Comparison of ENCODE assay signal across 8 cellular contexts in the genomic region with DNA sequence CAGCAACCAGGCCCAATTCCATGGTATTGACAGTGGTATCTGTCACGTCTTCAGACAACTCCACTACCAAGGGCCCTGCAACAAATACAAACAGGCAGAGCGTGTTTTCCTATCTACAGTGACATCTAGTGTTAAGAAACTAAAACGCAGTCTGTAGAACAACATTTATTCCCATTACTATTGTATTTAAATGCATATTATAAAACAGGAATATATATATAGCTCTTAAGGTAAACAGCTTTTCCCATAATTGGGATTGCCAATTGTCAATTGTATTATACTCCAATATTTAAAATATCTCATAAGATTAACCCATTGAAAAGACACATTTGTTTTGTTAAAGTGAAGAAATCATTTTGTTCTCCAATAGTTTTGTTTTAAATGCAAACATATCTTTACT.
DNase-seq lines count a peak whose midpoint lies in the region; ATAC-seq and TF ChIP-seq lines count a peak whose summit lies in the region.

No MANE protein-coding gene starts in this region.

- H3K36me3 Mint-ChIP-seq in activated naive CD8-positive, alpha-beta T cell treated with anti-CD3 and anti-CD28 coated beads, Interleukin-2, amount 50 U/mL, for 24 hours (ENCODE audit: low read depth), result peaks cover 7% of the 10 kb centered on the region

- peak; percentile 67 for TF ChIP-seq CTCF in A673 (conservative IDR thresholded peaks at IDR 0.05; ENCODE audit: low read depth, low read length)
- peak; percentile 48 for TF ChIP-seq CTCF in GM13976 (IDR thresholded peaks at IDR 0.05; ENCODE audit: borderline replicate concordance, control extremely low read depth, extremely low read depth, insufficient read depth, missing control alignments)
- peak; percentile 67 for TF ChIP-seq CTCF in choroid plexus epithelial cell (conservative IDR thresholded peaks at IDR 0.05; ENCODE audit: low read depth, low read length)
- peak; percentile 65 to 76 (median 68) for TF ChIP-seq CTCF in right lobe of liver (IDR thresholded peaks at IDR 0.05)

- CTCF ChIA-PET in A673 (lab: Charles Lee), result no interaction called here

- H3K36me3 ChIP-seq in A673 (ENCODE audit: insufficient read depth, low read length, poor library complexity, severe bottlenecking) (no peaks in the 10 kb centered on the region), right lobe of liver (no peaks in the 10 kb centered on the region)

- WGBS in right lobe of liver (ENCODE audit: insufficient coverage, low coverage, low lambda C conversion rate, missing lambda C conversion rate), result 8% methylated on average over 3 of the region's 3 CpGs

- H3K27me3 ChIP-seq in A673 (replicated peaks; ENCODE audit: insufficient read depth, low read depth, low read length, poor library complexity) (no peaks in the 10 kb centered on the region), right lobe of liver (no peaks in the 10 kb centered on the region)

- H3K4me1 ChIP-seq in A673 (ENCODE audit: insufficient read depth, low read length, poor library complexity, severe bottlenecking) (no peaks in the 10 kb centered on the region), right lobe of liver (peaks cover 0 to 10% (median 4%) of the 10 kb centered on the region in 4 donors)

- POLR2A ChIA-PET in A673 (lab: Charles Lee; ENCODE audit: low non-redundant PET), result no interaction called here

- in situ Hi-C loops in GM13976 (cut with MboI; ENCODE audit: low sequenced_read_pairs, unreplicated experiment), result loop anchor here (25.0 kb wide), 1 partner anchor 764 kb away; no protein-coding TSS in a partner anchor

- no peak overlapping the region for H3K4me3 Mint-ChIP-seq in activated naive CD8-positive, alpha-beta T cell treated with anti-CD3 and anti-CD28 coated beads, Interleukin-2, amount 50 U/mL, for 24 hours

- DNase-seq in A673 (ENCODE audit: low spot score), result peak; percentile 48
- DNase-seq in GM13976 (ENCODE audit: low spot score), result peak; percentile 31
- DNase-seq in NCI-H82 treated with DMSO at 0.1 percent for 48 hours (lab: John Stamatoyannopoulos, UW; ENCODE audit: unreplicated experiment), result peak; percentile 58
- DNase-seq in choroid plexus epithelial cell (ENCODE audit: low read depth), result peak; percentile 86
- no peak for DNase-seq in right lobe of liver
- DNase-seq in stimulated activated CD4-positive, alpha-beta T cell treated with anti-CD3 and anti-CD28 coated beads, Interleukin-2, amount 100 ng/mL, for 48 hours, result no peak
- DNase-seq in activated naive CD8-positive, alpha-beta T cell treated with anti-CD3 and anti-CD28 coated beads, Interleukin-2, amount 50 U/mL, for 24 hours, result no peak

- H3K27ac ChIP-seq in A673 (ENCODE audit: low read depth, low read length, poor library complexity, severe bottlenecking) (no peak overlapping the region), right lobe of liver (no peak overlapping the region)

- H3K4me1 Mint-ChIP-seq in activated naive CD8-positive, alpha-beta T cell treated with anti-CD3 and anti-CD28 coated beads, Interleukin-2, amount 50 U/mL, for 24 hours, result no peaks in the 10 kb centered on the region

- intact Hi-C loops in A673 (cut with micrococcal nuclease; ENCODE audit: unreplicated experiment), result no loop called here
- intact Hi-C loops in right lobe of liver (cut with DNase I), result no loop called here

- no peak overlapping the region for H3K27ac Mint-ChIP-seq in activated naive CD8-positive, alpha-beta T cell treated with anti-CD3 and anti-CD28 coated beads, Interleukin-2, amount 50 U/mL, for 24 hours

- H3K9me3 Mint-ChIP-seq in activated naive CD8-positive, alpha-beta T cell treated with anti-CD3 and anti-CD28 coated beads, Interleukin-2, amount 50 U/mL, for 24 hours, result no peaks in the 10 kb centered on the region

- H3K9me3 ChIP-seq in A673 (ENCODE audit: low read depth, low read length, poor library complexity, severe bottlenecking) (no peaks in the 10 kb centered on the region), right lobe of liver (no peaks in the 10 kb centered on the region)

- TF ChIP-seq POLR2A in right lobe of liver (IDR thresholded peaks at IDR 0.05), result no peak

- BruUV-seq in A673 (replicated peaks; lab: Mats Ljungman, UMichigan), result no TSS peak

- ATAC-seq in HG03565 (IDR thresholded peaks at IDR 0.05; ENCODE audit: unreplicated experiment), result peak; percentile 74
- peak; percentile 86 to 92 (median 89) for ATAC-seq in right lobe of liver
- ATAC-seq in activated naive CD8-positive, alpha-beta T cell treated with anti-CD3 and anti-CD28 coated beads, Interleukin-2, amount 50 U/mL, for 24 hours, result no peak

- H3K4me3 ChIP-seq in A673 (ENCODE audit: low read depth, low read length, poor library complexity, severe bottlenecking), result no peak overlapping the region
- H3K4me3 ChIP-seq in choroid plexus epithelial cell (ENCODE audit: low read depth, low read length), result no peak overlapping the region
- no peak overlapping the region for H3K4me3 ChIP-seq in right lobe of liver

- H3K27me3 Mint-ChIP-seq in activated naive CD8-positive, alpha-beta T cell treated with anti-CD3 and anti-CD28 coated beads, Interleukin-2, amount 50 U/mL, for 24 hours, result no peaks in the 10 kb centered on the region

Comparison
In these comparisons a context has a peak if more than half of its experiments do, and no peak if none do; other contexts are left out.
1. DNase-seq: peak in A673 (single experiment), GM13976 (single experiment), NCI-H82 treated with DMSO at 0.1 percent for 48 hours (single experiment) and choroid plexus epithelial cell (single experiment); none in right lobe of liver (0 of 3), stimulated activated CD4-positive, alpha-beta T cell treated with anti-CD3 and anti-CD28 coated beads, Interleukin-2, amount 100 ng/mL, for 48 hours (0 of 2) and activated naive CD8-positive, alpha-beta T cell treated with anti-CD3 and anti-CD28 coated beads, Interleukin-2, amount 50 U/mL, for 24 hours (single experiment).
2. Peak in every context shown above with its lines, with median percentiles within 50 percentile points of each other: CTCF ChIP-seq.